Comparison of ENCODE assay signal across 19 cellular contexts in the genomic region with DNA sequence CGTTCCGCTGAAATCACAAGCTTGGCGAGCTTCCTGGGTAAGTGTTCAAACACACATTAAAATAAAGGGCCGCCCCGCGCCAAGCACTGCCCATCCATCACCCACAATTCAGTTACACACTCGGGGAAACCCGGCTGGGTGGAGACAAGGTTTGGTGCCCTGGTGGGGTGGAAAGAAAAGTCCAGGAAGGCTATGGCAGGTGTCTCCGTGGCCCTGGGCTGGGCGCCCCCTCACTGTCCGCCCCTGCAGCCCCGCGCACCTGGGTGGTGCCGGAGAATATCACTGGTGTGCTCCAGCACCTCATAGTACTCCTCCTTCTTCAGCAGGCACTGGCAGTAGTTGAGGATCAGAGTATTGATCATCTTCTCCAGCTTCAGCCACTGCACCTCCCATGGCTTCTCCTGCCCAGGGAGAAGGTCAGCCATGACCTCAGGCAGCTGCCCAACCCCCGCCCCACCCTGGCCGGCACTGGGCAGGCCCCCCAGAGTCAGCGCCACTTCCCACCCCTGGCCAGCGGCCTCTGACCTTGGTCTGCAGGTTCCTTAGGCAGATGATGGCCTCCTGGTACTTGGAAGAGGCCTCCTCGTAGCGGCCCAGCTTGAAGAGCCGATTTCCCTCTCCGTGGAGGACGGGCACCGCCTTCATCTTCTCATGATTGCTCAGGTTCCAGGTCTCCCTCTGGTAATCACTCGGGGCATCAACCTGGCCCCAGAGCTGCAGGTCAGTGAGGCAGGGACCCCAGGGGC. TPM values are rescaled to one million over a fixed set of nuclear protein-coding genes. Genes with fewer than 3 reads are reported as not detected.
DNase-seq lines count a peak whose midpoint lies in the region; ATAC-seq and TF ChIP-seq lines count a peak whose summit lies in the region.
"Had no signal": no experiment of that assay in that cellular context is flagged by ENCODE, and none has a peak within 500 bp of the region (broad histone marks: within the 10 kb centered on the region; RNA-seq: fewer than 3 reads in every experiment).

No MANE protein-coding gene starts in this region.

- H3K4me3 ChIP-seq in Loucy (ENCODE audit: low read length, poor library complexity, severe bottlenecking) = no peak overlapping the region
- H3K4me3 ChIP-seq: MG63, SJCRH30 had no signal

- H3K4me1 Mint-ChIP-seq in effector memory CD8-positive, alpha-beta T cell (ENCODE audit: low read depth in 2 of 2) = peaks cover 11 to 16% of the 10 kb centered on the region in 2 donors
- H3K4me1 Mint-ChIP-seq in mesothelial cell of epicardium = no peaks in the 10 kb centered on the region

- peak overlapping the region in 1 of 2 donors; percentile 89 for H3K27ac Mint-ChIP-seq in effector memory CD8-positive, alpha-beta T cell
- H3K27ac Mint-ChIP-seq in mesothelial cell of epicardium = no peak overlapping the region

- no peaks in the 10 kb centered on the region for H3K27me3 ChIP-seq in Loucy (ENCODE audit: insufficient read depth, low read length, poor library complexity, severe bottlenecking)
- H3K27me3 ChIP-seq: MG63, SJCRH30 had no signal

- peak; percentile 55 for DNase-seq in activated effector memory CD4-positive, alpha-beta T cell treated with anti-CD3 and anti-CD28 coated beads, Interleukin-2, amount 50 U/mL, for 16 hours
- no peak for DNase-seq in activated effector memory CD4-positive, alpha-beta T cell treated with Interleukin-2 at 50 U/mL for 16 hours
- DNase-seq in effector memory CD8-positive, alpha-beta T cell = no peak
- DNase-seq in NK-92 (lab: John Stamatoyannopoulos, UW; ENCODE audit: unreplicated experiment) = no peak
- DNase-seq in mesothelial cell of epicardium (ENCODE audit: low spot score in 2 of 2, unreplicated experiment in 2 of 2) = no peak
- DNase-seq: DMS153, HCEC 1CT, MG63, NCI-H2029, NCI-H526 treated with DMSO at 0.1 percent for 48 hours, SJCRH30 had no signal

- no peaks in the 10 kb centered on the region for H3K9me2 ChIP-seq in Loucy (replicated peaks; ENCODE audit: low read depth, low read length)

- H2AFZ ChIP-seq in Loucy (ENCODE audit: low read length) = no peak overlapping the region

- H3K9me3 ChIP-seq in Loucy (ENCODE audit: insufficient read depth, low read depth, low read length) = 0 out of 2 replicates have a peak, but pooled peaks cover 6% of the 10 kb centered on the region
- H3K9me3 ChIP-seq: MG63, SJCRH30 had no signal

- H3K4me2 ChIP-seq in Loucy (ENCODE audit: low read depth, low read length, poor library complexity, severe bottlenecking) = peak overlapping the region; percentile 65

- H3K4me3 Mint-ChIP-seq in effector memory CD8-positive, alpha-beta T cell = peak overlapping the region; percentile 70
- no peak overlapping the region for H3K4me3 Mint-ChIP-seq in mesothelial cell of epicardium

- peaks cover 17% of the 10 kb centered on the region for H3K4me1 ChIP-seq in Loucy (ENCODE audit: insufficient read depth, low read length, poor library complexity, severe bottlenecking)
- H3K4me1 ChIP-seq: SJCRH30 had no signal

- no peaks in the 10 kb centered on the region for H3F3A ChIP-seq in Loucy (ENCODE audit: low read depth)

- peaks cover 10% of the 10 kb centered on the region for H3K36me3 Mint-ChIP-seq in effector memory CD8-positive, alpha-beta T cell (ENCODE audit: insufficient read depth)
- H3K36me3 Mint-ChIP-seq in mesothelial cell of epicardium = no peaks in the 10 kb centered on the region

- no peaks in the 10 kb centered on the region for H3K36me3 ChIP-seq in Loucy (ENCODE audit: insufficient read depth, low read length)
- H3K36me3 ChIP-seq: MG63, SJCRH30 had no signal

- ATAC-seq in effector memory CD8-positive, alpha-beta T cell (replicated peaks) = no peak
- ATAC-seq in GM19463 (IDR thresholded peaks at IDR 0.05; ENCODE audit: unreplicated experiment) = no peak

- H3K79me2 ChIP-seq in Loucy (ENCODE audit: insufficient read depth, low read length) = no peaks in the 10 kb centered on the region

- TF ChIP-seq CTCF in Loucy (conservative IDR thresholded peaks at IDR 0.05; ENCODE audit: low read length) (no peak), mesothelial cell of epicardium (IDR thresholded peaks at IDR 0.05; ENCODE audit: unreplicated experiment) (no peak)

- no peak overlapping the region for H3K9ac ChIP-seq in Loucy (ENCODE audit: low read depth, low read length, poor library complexity, severe bottlenecking)

- peaks cover 11 to 25% of the 10 kb centered on the region in 2 donors for H3K27me3 Mint-ChIP-seq in effector memory CD8-positive, alpha-beta T cell
- H3K27me3 Mint-ChIP-seq in mesothelial cell of epicardium (ENCODE audit: low read depth) = peaks cover 18% of the 10 kb centered on the region

- H4K20me1 ChIP-seq in Loucy (ENCODE audit: insufficient read depth, low read length, poor library complexity, severe bottlenecking) = no peaks in the 10 kb centered on the region

- H3K9me3 Mint-ChIP-seq in effector memory CD8-positive, alpha-beta T cell = no peaks in the 10 kb centered on the region
- H3K9me3 Mint-ChIP-seq in mesothelial cell of epicardium = peaks cover 7% of the 10 kb centered on the region

RNA-seq across cellular contexts. Expression of a gene that starts 8.4 kb away (rescaled TPM):
- not detected in 3 replicates for total RNA-seq in mesothelial cell of epicardium
- total RNA-seq: CD8-positive, alpha-beta memory T cell; Daoy; G401; LHCN-M2; NCI-H460; PC-3 had no signal

RNA-seq across cellular contexts. Expression of a gene that starts 17.7 kb away (rescaled TPM):
- total RNA-seq in mesothelial cell of epicardium = 12.1 to 13.9 TPM (median 12.2 TPM) in 3 replicates
